Comparison of ENCODE assay signal across 8 cellular contexts in genomic region chr1:54886724-54887664, GRCh38. TPM values are rescaled to one million over a fixed set of nuclear protein-coding genes. Genes with fewer than 3 reads are reported as not detected.
DNase-seq lines count a peak whose midpoint lies in the region; ATAC-seq and TF ChIP-seq lines count a peak whose summit lies in the region.

A gene with protein sequence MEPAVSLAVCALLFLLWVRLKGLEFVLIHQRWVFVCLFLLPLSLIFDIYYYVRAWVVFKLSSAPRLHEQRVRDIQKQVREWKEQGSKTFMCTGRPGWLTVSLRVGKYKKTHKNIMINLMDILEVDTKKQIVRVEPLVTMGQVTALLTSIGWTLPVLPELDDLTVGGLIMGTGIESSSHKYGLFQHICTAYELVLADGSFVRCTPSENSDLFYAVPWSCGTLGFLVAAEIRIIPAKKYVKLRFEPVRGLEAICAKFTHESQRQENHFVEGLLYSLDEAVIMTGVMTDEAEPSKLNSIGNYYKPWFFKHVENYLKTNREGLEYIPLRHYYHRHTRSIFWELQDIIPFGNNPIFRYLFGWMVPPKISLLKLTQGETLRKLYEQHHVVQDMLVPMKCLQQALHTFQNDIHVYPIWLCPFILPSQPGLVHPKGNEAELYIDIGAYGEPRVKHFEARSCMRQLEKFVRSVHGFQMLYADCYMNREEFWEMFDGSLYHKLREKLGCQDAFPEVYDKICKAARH (minus strand): TSS chr1:54887195. CDS start chr1:54887119, 76 bp downstream.

- H3K4me3 ChIP-seq in DOHH2 (ENCODE audit: low read length) (peak within 1 kb of the TSS; percentile 92), RWPE2 (ENCODE audit: severe bottlenecking) (peak within 1 kb of the TSS; percentile 63), fibroblast of villous mesenchyme (ENCODE audit: low read depth, low read length) (peak within 1 kb of the TSS; percentile 92), neural cell (ENCODE audit: low read length) (peak within 1 kb of the TSS; percentile 94), stomach smooth muscle (ENCODE audit: low read length in 2 of 2) (peak within 1 kb of the TSS; percentile 74 to 91)
- peak within 1 kb of the TSS; percentile 85 for H3K4me3 ChIP-seq in Jurkat, Clone E6-1 (ENCODE audit: low read length)

- H3K27ac ChIP-seq in DOHH2 (ENCODE audit: low read depth, low read length) = peak within 1 kb of the TSS; percentile 78
- H3K27ac ChIP-seq in RWPE2 (ENCODE audit: poor library complexity, severe bottlenecking) = peak within 1 kb of the TSS; percentile 79
- H3K27ac ChIP-seq in neural cell (ENCODE audit: low read length) = peak within 1 kb of the TSS; percentile 88
- H3K27ac ChIP-seq in stomach smooth muscle (ENCODE audit: low read length) = no peak within 1 kb of the TSS

- H3K36me3 ChIP-seq in DOHH2 (ENCODE audit: control insufficient read depth, low read length) = peaks cover 50% of the 10 kb centered on the region
- H3K36me3 ChIP-seq in RWPE2 (ENCODE audit: low read depth) = peaks cover 42% of the 10 kb centered on the region
- H3K36me3 ChIP-seq in neural cell (ENCODE audit: insufficient read depth, low read length) = peaks cover 10% of the 10 kb centered on the region
- H3K36me3 ChIP-seq in stomach smooth muscle (ENCODE audit: control insufficient read depth in 2 of 2, insufficient read depth in 2 of 2, low read length in 2 of 2) = no peaks in the 10 kb centered on the region

- peak; percentile 79 for DNase-seq in Jurkat, Clone E6-1 (ENCODE audit: low read depth, low spot score)
- DNase-seq in RWPE2 (ENCODE audit: low spot score) = peak; percentile 86
- peak; percentile 65 for DNase-seq in activated gamma-delta T cell (lab: John Stamatoyannopoulos, UW)
- peak; percentile 83 for DNase-seq in fibroblast of villous mesenchyme (ENCODE audit: low read depth)

- H4K20me1 ChIP-seq in DOHH2 (ENCODE audit: control insufficient read depth, insufficient read depth, low read depth, low read length) (peaks cover 21% of the 10 kb centered on the region), neural cell (ENCODE audit: insufficient read depth) (no peaks in the 10 kb centered on the region)

- ATAC-seq in GM21717 (IDR thresholded peaks at IDR 0.05; ENCODE audit: unreplicated experiment) (peak; percentile 93), RWPE2 (ENCODE audit: low read depth) (peak; percentile 90)

- H3K79me2 ChIP-seq in DOHH2 (ENCODE audit: control insufficient read depth, low read length) (peaks cover 59% of the 10 kb centered on the region), neural cell (replicated peaks; ENCODE audit: insufficient read depth, low read length) (peaks cover 45% of the 10 kb centered on the region)

- peak; percentile 45 for TF ChIP-seq RAD21 in neural cell (conservative IDR thresholded peaks at IDR 0.05)

- H3F3A ChIP-seq in DOHH2 (ENCODE audit: control insufficient read depth, insufficient read depth) (no peaks in the 10 kb centered on the region), neural cell (ENCODE audit: insufficient read depth, low read length, poor library complexity, severe bottlenecking) (no peaks in the 10 kb centered on the region)

- H3K4me1 ChIP-seq in DOHH2 (ENCODE audit: control insufficient read depth, low read length) (peaks cover 52% of the 10 kb centered on the region), RWPE2 (ENCODE audit: insufficient read depth, poor library complexity, severe bottlenecking) (peaks cover 40% of the 10 kb centered on the region), stomach smooth muscle (ENCODE audit: control insufficient read depth, insufficient read depth, low read length) (peaks cover 20% of the 10 kb centered on the region)

- H3K4me2 ChIP-seq in DOHH2 (ENCODE audit: low read length) = peak within 1 kb of the TSS; percentile 100
- H3K4me2 ChIP-seq in neural cell (ENCODE audit: low read length) = peak within 1 kb of the TSS; percentile 66

- peak; percentile 48 for TF ChIP-seq EP300 in neural cell (conservative IDR thresholded peaks at IDR 0.05; ENCODE audit: poor library complexity, severe bottlenecking)

- peak within 1 kb of the TSS; percentile 83 for H2AFZ ChIP-seq in neural cell (ENCODE audit: low read depth, low read length)

- H3K9me3 ChIP-seq in DOHH2 (ENCODE audit: control insufficient read depth, insufficient read depth, low read length) (peaks cover 4% of the 10 kb centered on the region; the same call in 1 of the 2 replicates), RWPE2 (ENCODE audit: severe bottlenecking) (no peaks in the 10 kb centered on the region), neural cell (ENCODE audit: low read length) (no peaks in the 10 kb centered on the region), stomach smooth muscle (ENCODE audit: control insufficient read depth in 2 of 2, low read length in 2 of 2) (no peaks in the 10 kb centered on the region)

- H3K27me3 ChIP-seq in DOHH2 (ENCODE audit: control insufficient read depth, low read length) (no peaks in the 10 kb centered on the region), RWPE2 (ENCODE audit: insufficient read depth, poor library complexity, severe bottlenecking) (no peaks in the 10 kb centered on the region), neural cell (ENCODE audit: insufficient read depth, low read depth, low read length) (no peaks in the 10 kb centered on the region), stomach smooth muscle (ENCODE audit: control insufficient read depth in 1 of 2, insufficient read depth in 2 of 2, low read length in 2 of 2) (peaks cover 5 to 10% of the 10 kb centered on the region in 2 donors)

- H3K9me2 ChIP-seq in DOHH2 (replicated peaks; ENCODE audit: control insufficient read depth, low read length) (no peaks in the 10 kb centered on the region), neural cell (ENCODE audit: insufficient read depth, low read length) (no peaks in the 10 kb centered on the region)

- H3K9ac ChIP-seq in neural cell (ENCODE audit: low read length) (peak within 1 kb of the TSS; percentile 81), stomach smooth muscle (ENCODE audit: low read length in 2 of 2) (peak within 1 kb of the TSS; percentile 13 to 58)

- TF ChIP-seq CTCF in DOHH2 (IDR thresholded peaks at IDR 0.05; ENCODE audit: low read depth, low read length, poor library complexity, severe bottlenecking) = no peak
- TF ChIP-seq CTCF in RWPE2 (IDR thresholded peaks at IDR 0.05; ENCODE audit: poor library complexity, severe bottlenecking) = no peak
- no peak for TF ChIP-seq CTCF in fibroblast of villous mesenchyme (IDR thresholded peaks at IDR 0.05; ENCODE audit: insufficient read depth, low read depth, low read length)
- TF ChIP-seq CTCF in neural cell (IDR thresholded peaks at IDR 0.05; ENCODE audit: poor library complexity, severe bottlenecking) = peak; percentile 26

TF ChIP-seq in neural cell, 6 proteins besides CTCF, POLR2A, EP300 and RAD21:
- peak; percentile 84 for TF ChIP-seq POLR2AphosphoS5 (IDR thresholded peaks at IDR 0.05)
- no peak for TF ChIP-seq EZH2 (IDR thresholded peaks at IDR 0.05; ENCODE audit: borderline replicate concordance, insufficient read depth, low read length, poor library complexity, severe bottlenecking)
- TF ChIP-seq, protein P1, sequence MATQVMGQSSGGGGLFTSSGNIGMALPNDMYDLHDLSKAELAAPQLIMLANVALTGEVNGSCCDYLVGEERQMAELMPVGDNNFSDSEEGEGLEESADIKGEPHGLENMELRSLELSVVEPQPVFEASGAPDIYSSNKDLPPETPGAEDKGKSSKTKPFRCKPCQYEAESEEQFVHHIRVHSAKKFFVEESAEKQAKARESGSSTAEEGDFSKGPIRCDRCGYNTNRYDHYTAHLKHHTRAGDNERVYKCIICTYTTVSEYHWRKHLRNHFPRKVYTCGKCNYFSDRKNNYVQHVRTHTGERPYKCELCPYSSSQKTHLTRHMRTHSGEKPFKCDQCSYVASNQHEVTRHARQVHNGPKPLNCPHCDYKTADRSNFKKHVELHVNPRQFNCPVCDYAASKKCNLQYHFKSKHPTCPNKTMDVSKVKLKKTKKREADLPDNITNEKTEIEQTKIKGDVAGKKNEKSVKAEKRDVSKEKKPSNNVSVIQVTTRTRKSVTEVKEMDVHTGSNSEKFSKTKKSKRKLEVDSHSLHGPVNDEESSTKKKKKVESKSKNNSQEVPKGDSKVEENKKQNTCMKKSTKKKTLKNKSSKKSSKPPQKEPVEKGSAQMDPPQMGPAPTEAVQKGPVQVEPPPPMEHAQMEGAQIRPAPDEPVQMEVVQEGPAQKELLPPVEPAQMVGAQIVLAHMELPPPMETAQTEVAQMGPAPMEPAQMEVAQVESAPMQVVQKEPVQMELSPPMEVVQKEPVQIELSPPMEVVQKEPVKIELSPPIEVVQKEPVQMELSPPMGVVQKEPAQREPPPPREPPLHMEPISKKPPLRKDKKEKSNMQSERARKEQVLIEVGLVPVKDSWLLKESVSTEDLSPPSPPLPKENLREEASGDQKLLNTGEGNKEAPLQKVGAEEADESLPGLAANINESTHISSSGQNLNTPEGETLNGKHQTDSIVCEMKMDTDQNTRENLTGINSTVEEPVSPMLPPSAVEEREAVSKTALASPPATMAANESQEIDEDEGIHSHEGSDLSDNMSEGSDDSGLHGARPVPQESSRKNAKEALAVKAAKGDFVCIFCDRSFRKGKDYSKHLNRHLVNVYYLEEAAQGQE (IDR thresholded peaks at IDR 0.05; ENCODE audit: borderline replicate concordance) = peak; percentile 53
- TF ChIP-seq TAF1 (IDR thresholded peaks at IDR 0.05; ENCODE audit: low read depth) = peak; percentile 49
- TF ChIP-seq MXI1 (conservative IDR thresholded peaks at IDR 0.05; ENCODE audit: poor library complexity, severe bottlenecking) = peak; percentile 94
- TF ChIP-seq SMC3 (conservative IDR thresholded peaks at IDR 0.05; ENCODE audit: poor library complexity) = peak; percentile 28

RNA-seq across cellular contexts. Expression of the gene that starts here (rescaled TPM):
- polyA plus RNA-seq in Jurkat, Clone E6-1 (2012; ENCODE audit: insufficient read depth, insufficient read length) = 104 TPM
- 186 and 297 TPM in 2 replicates for total RNA-seq in fibroblast of villous mesenchyme
- 91.3 and 103 TPM in 2 replicates for polyA plus RNA-seq in neural cell
- 108 and 115 TPM in 2 replicates for polyA minus RNA-seq in neural cell
